Comparison of ENCODE assay signal across 19 cellular contexts in genomic region chr1:51190996-51191395, GRCh38.
"Had no signal": no experiment of that assay in that cellular context is flagged by ENCODE, and none has a peak within 500 bp of the region (broad histone marks: within the 10 kb centered on the region; RNA-seq: fewer than 3 reads in every experiment).

No MANE protein-coding gene starts in this region.

- ATAC-seq: activated CD4-positive, CD25-positive, alpha-beta regulatory T cell treated with anti-CD3 and anti-CD28 coated beads, Interleukin-2, amount 50 U/mL, for 24 hours; activated CD8-positive, alpha-beta memory T cell treated with anti-CD3 and anti-CD28 coated beads, Interleukin-2, amount 10 ng/mL, durations not matched to agents 7 days and 5 days; activated CD8-positive, alpha-beta T cell treated with anti-CD3 and anti-CD28 coated beads for 36 hours; body of pancreas; left lobe of liver; natural killer cell; stimulated activated naive B cell treated with anti-CD40 and anti-IgM and Interleukin-4, amounts not matched to agents 10 μg/mL and 1 μg/mL and 100 μg/mL, for 72 hours had no signal

- DNase-seq: activated CD4-positive, alpha-beta T cell treated with anti-CD3 and anti-CD28 coated beads, Interleukin-2, amount 10 ng/mL, durations not matched to agents 24 days and 14 days; activated CD8-positive, alpha-beta memory T cell treated with anti-CD3 and anti-CD28 coated beads, Interleukin-2, amount 10 ng/mL, durations not matched to agents 7 days and 5 days; activated CD8-positive, alpha-beta T cell treated with anti-CD3 and anti-CD28 coated beads for 36 hours; activated gamma-delta T cell treated with Interleukin-2 at 50 U/mL for 16 hours; anterior cingulate cortex; body of pancreas; cortex of kidney; erythroblast; foreskin fibroblast; immature natural killer cell; natural killer cell; retina; stimulated activated CD4-positive, alpha-beta T cell treated with anti-CD3 and anti-CD28 coated beads, Interleukin-2, amount 100 ng/mL, for 48 hours; stimulated activated CD8-positive, alpha-beta memory T cell treated with anti-CD3 and anti-CD28 coated beads, Interleukin-4, amount 100 ng/mL, for 48 hours; stimulated activated naive B cell treated with anti-CD40 and anti-IgM and Interleukin-4, amounts not matched to agents 10 μg/mL and 1 μg/mL and 100 μg/mL, for 72 hours; testis; trophoblast cell had no signal
